6 cellular contexts compared by ENCODE assay signal in genomic region chr19:35775046-35775297, GRCh38. TPM values are rescaled to one million over a fixed set of nuclear protein-coding genes. Genes with fewer than 3 reads are reported as not detected.
A peak's percentile ranks its signal among the peaks of the same experiment; 100 is the strongest.
DNase-seq lines count a peak whose midpoint lies in the region; ATAC-seq, FAIRE-seq and TF ChIP-seq lines count a peak whose summit lies in the region.

No MANE protein-coding gene starts in this region.

- H3K27me3 ChIP-seq in BLaER1 (no peaks in the 10 kb centered on the region), HepG2 (ENCODE audit: control insufficient read depth in 1 of 2, insufficient read depth in 2 of 2, low read length in 2 of 2) (no peaks in the 10 kb centered on the region)

- peak overlapping the region; percentile 77 for H3K4me2 ChIP-seq in BLaER1
- peak overlapping the region; percentile 89 for H3K4me2 ChIP-seq in HepG2 (ENCODE audit: low read depth, low read length)

- peaks cover 29% of the 10 kb centered on the region for H4K20me1 ChIP-seq in BLaER1
- no peaks in the 10 kb centered on the region for H4K20me1 ChIP-seq in HepG2 (ENCODE audit: insufficient read depth, low read length)

- POLR2A ChIA-PET in HepG2 (lab: Yijun Ruan, JAX), result no interaction called here

- no peak for TF ChIP-seq CTCF in VCaP (conservative IDR thresholded peaks at IDR 0.05)
- no peak for TF ChIP-seq CTCF in HepG2 (CRISPR knock-in tag; IDR thresholded peaks at IDR 0.05)

- DNase-seq in HepG2 (ENCODE audit: low spot score), result no peak
- DNase-seq in A172 (ENCODE audit: low spot score), result no peak
- DNase-seq in iPS-NIHi11 (ENCODE audit: low spot score), result no peak

- in situ Hi-C loops in HepG2 (cut with HindIII; ENCODE audit: extremely low pct_ligation_motif_present, low pct_unique_long_range_greater_than_20kb), result no loop called here

- peak; percentile 36 for ATAC-seq in HepG2
- no peak for ATAC-seq in GM21529 (IDR thresholded peaks at IDR 0.05; ENCODE audit: unreplicated experiment)

- no peak for TF ChIP-seq POLR2A in HepG2 (IDR thresholded peaks at IDR 0.05; ENCODE audit: insufficient read depth in 1 of 2, low read depth in 2 of 2, low read length in 2 of 2)

- 6% methylated on average over 9 of the region's 9 CpGs for WGBS in HepG2 (ENCODE audit: low lambda C conversion rate)

- no peak for TF ChIP-seq EP300 in HepG2 (IDR thresholded peaks at IDR 0.05; ENCODE audit: low read depth in 2 of 2, low read length in 2 of 2)
- TF ChIP-seq EP300 in HepG2 (CRISPR knock-in tag; IDR thresholded peaks at IDR 0.05; ENCODE audit: borderline replicate concordance), result no peak

- peaks cover 27% of the 10 kb centered on the region for H3K36me3 ChIP-seq in BLaER1
- no peaks in the 10 kb centered on the region; a peak in 1 of 5 replicates for H3K36me3 ChIP-seq in HepG2 (replicated peaks in 1 of 2; ENCODE audit: control insufficient read depth in 1 of 2, insufficient read depth in 2 of 2, low read length in 2 of 2)

- no peaks in the 10 kb centered on the region for H3K9me3 ChIP-seq in BLaER1
- no peaks in the 10 kb centered on the region for H3K9me3 ChIP-seq in HepG2 (ENCODE audit: low read length)

- H3K9ac ChIP-seq in BLaER1, result no peak overlapping the region
- peak overlapping the region; percentile 14; the same call in 1 of the 2 replicates for H3K9ac ChIP-seq in HepG2 (ENCODE audit: insufficient read depth, low read depth, low read length)

- peak overlapping the region; percentile 75 for H3K4me3 ChIP-seq in BLaER1
- H3K4me3 ChIP-seq in HepG2 (replicated peaks in 1 of 3; ENCODE audit: insufficient read depth in 1 of 3, low read depth in 2 of 3, low read length in 3 of 3), result peak overlapping the region; percentile 33 to 75 (median 62)

- H3K79me2 ChIP-seq in HepG2 (ENCODE audit: insufficient read depth, low read length), result no peaks in the 10 kb centered on the region

- intact Hi-C loops in HepG2 (cut with micrococcal nuclease; ENCODE audit: unreplicated experiment), result loop anchor here (5.0 kb wide), 1 partner anchor 37 kb away; the partner anchor contains the start of gene PRODH2

- no peak for TF ChIP-seq RAD21 in HepG2 (CRISPR knock-in tag; IDR thresholded peaks at IDR 0.05)

- H3K4me1 ChIP-seq in BLaER1 (peaks cover 25% of the 10 kb centered on the region), HepG2 (ENCODE audit: insufficient read depth, low read length) (peaks cover 43% of the 10 kb centered on the region)

- H3K27ac ChIP-seq in BLaER1, result no peak overlapping the region
- H3K27ac ChIP-seq in VCaP, result peak overlapping the region; percentile 66; the same call in 1 of the 2 replicates
- no peak overlapping the region for H3K27ac ChIP-seq in HepG2 (ENCODE audit: extremely low read length, insufficient read depth, low read length)

- peak overlapping the region; percentile 42 for H2AFZ ChIP-seq in HepG2 (ENCODE audit: low read length)

- CTCF ChIA-PET in HepG2 (lab: Yijun Ruan, JAX; ENCODE audit: low intra/inter-chr PET ratio, low total read pairs), result no interaction called here

- FAIRE-seq in HepG2 (lab: Jason Lieb, UNC), result no peak

- no TSS peak for BruUV-seq in HepG2 (replicated peaks; lab: Mats Ljungman, UMichigan)

RNA-seq across cellular contexts. Expression of gene ARHGAP33, which starts 0.4 kb away (rescaled TPM):
- 0.83 and 1.3 TPM in 2 replicates for total RNA-seq in HepG2 (2016; rRNA removed; fragmentation: Illumina TruSeq; extraction: Trizol)
- total RNA-seq in HepG2 (2016; cell fraction: cytosol; rRNA removed; fragmentation: Illumina TruSeq; extraction: Trizol; ENCODE audit: low read depth), result 0.10 and 0.26 TPM in 2 replicates
- 0.42 and 1.9 TPM in 2 replicates for total RNA-seq in HepG2 (2016; cell fraction: insoluble cytoplasmic fraction; rRNA removed; fragmentation: Illumina TruSeq; extraction: Trizol)
- 0.93 and 1.1 TPM in 2 replicates for total RNA-seq in HepG2 (2016; cell fraction: membrane; rRNA removed; fragmentation: Illumina TruSeq; extraction: Trizol)
- 6.3 and 7.2 TPM in 2 replicates for total RNA-seq in HepG2 (2016; cell fraction: nucleus; rRNA removed; fragmentation: Illumina TruSeq; extraction: Trizol)
- polyA plus RNA-seq in HepG2 (2011; rRNA removed), result 2.7 and 4.1 TPM in 2 replicates
- polyA plus RNA-seq in HepG2 (2011; cell fraction: cytosol; rRNA removed), result 0.65 and 1.0 TPM in 2 replicates
- polyA plus RNA-seq in HepG2 (2011; cell fraction: nucleus; rRNA removed), result 63.2 and 100 TPM in 2 replicates
- polyA plus RNA-seq in HepG2 (2012), result 4.6 and 10.5 TPM in 2 replicates
- polyA plus RNA-seq in HepG2 (2016; cell fraction: cytosol; fragmentation: Illumina TruSeq; extraction: Trizol; ENCODE audit: low read depth), result 0.27 and 0.71 TPM in 2 replicates
- polyA plus RNA-seq in HepG2 (2016; cell fraction: insoluble cytoplasmic fraction; fragmentation: Illumina TruSeq; extraction: Trizol; ENCODE audit: low read depth), result 1.5 and 1.8 TPM in 2 replicates
- polyA plus RNA-seq in HepG2 (2016; cell fraction: membrane; fragmentation: Illumina TruSeq; extraction: Trizol; ENCODE audit: low read depth), result 0.72 and 1.1 TPM in 2 replicates
- 16.8 and 20.7 TPM in 2 replicates for polyA plus RNA-seq in HepG2 (2016; cell fraction: nucleus; fragmentation: Illumina TruSeq; extraction: Trizol; ENCODE audit: insufficient read depth, low read depth)
- 5.6 and 6.2 TPM in 2 replicates for polyA minus RNA-seq in HepG2 (2011; rRNA and poly(A)+ RNA removed; ENCODE audit: low replicate concordance)
- 0.69 and 1.5 TPM in 2 replicates for polyA minus RNA-seq in HepG2 (2011; cell fraction: cytosol; rRNA and poly(A)+ RNA removed)
- 7.0 and 11.5 TPM in 2 replicates for polyA minus RNA-seq in HepG2 (2011; cell fraction: nucleus; rRNA and poly(A)+ RNA removed)
- total RNA-seq in A172 (2014; rRNA removed; shearing (Covaris generic)), result 2.8 and 7.8 TPM in 2 replicates

RNA-seq across cellular contexts. Expression of gene PROSER3, which starts 17.0 kb away (rescaled TPM):
- 4.5 and 5.7 TPM in 2 replicates for total RNA-seq in HepG2 (2016; rRNA removed; fragmentation: Illumina TruSeq; extraction: Trizol)
- 8.4 and 9.4 TPM in 2 replicates for total RNA-seq in HepG2 (2016; cell fraction: cytosol; rRNA removed; fragmentation: Illumina TruSeq; extraction: Trizol; ENCODE audit: low read depth)
- total RNA-seq in HepG2 (2016; cell fraction: insoluble cytoplasmic fraction; rRNA removed; fragmentation: Illumina TruSeq; extraction: Trizol), result 2.8 and 4.2 TPM in 2 replicates
- 5.5 and 6.0 TPM in 2 replicates for total RNA-seq in HepG2 (2016; cell fraction: membrane; rRNA removed; fragmentation: Illumina TruSeq; extraction: Trizol)
- 6.6 and 8.4 TPM in 2 replicates for total RNA-seq in HepG2 (2016; cell fraction: nucleus; rRNA removed; fragmentation: Illumina TruSeq; extraction: Trizol)
- 5.1 and 6.2 TPM in 2 replicates for polyA plus RNA-seq in HepG2 (2011; rRNA removed)
- polyA plus RNA-seq in HepG2 (2011; cell fraction: cytosol; rRNA removed), result 2.4 and 2.9 TPM in 2 replicates
- 18.4 and 27.0 TPM in 2 replicates for polyA plus RNA-seq in HepG2 (2011; cell fraction: nucleus; rRNA removed)
- polyA plus RNA-seq in HepG2 (2012), result 2.9 and 5.0 TPM in 2 replicates
- polyA plus RNA-seq in HepG2 (2016; cell fraction: cytosol; fragmentation: Illumina TruSeq; extraction: Trizol; ENCODE audit: low read depth), result 0.45 and 0.49 TPM in 2 replicates
- 4.1 and 6.3 TPM in 2 replicates for polyA plus RNA-seq in HepG2 (2016; cell fraction: insoluble cytoplasmic fraction; fragmentation: Illumina TruSeq; extraction: Trizol; ENCODE audit: low read depth)
- polyA plus RNA-seq in HepG2 (2016; cell fraction: membrane; fragmentation: Illumina TruSeq; extraction: Trizol; ENCODE audit: low read depth), result 1.7 and 2.6 TPM in 2 replicates
- 17.5 and 26.7 TPM in 2 replicates for polyA plus RNA-seq in HepG2 (2016; cell fraction: nucleus; fragmentation: Illumina TruSeq; extraction: Trizol; ENCODE audit: insufficient read depth, low read depth)
- polyA minus RNA-seq in HepG2 (2011; rRNA and poly(A)+ RNA removed; ENCODE audit: low replicate concordance), result 15.2 and 33.7 TPM in 2 replicates
- polyA minus RNA-seq in HepG2 (2011; cell fraction: cytosol; rRNA and poly(A)+ RNA removed), result 4.2 and 8.4 TPM in 2 replicates
- polyA minus RNA-seq in HepG2 (2011; cell fraction: nucleus; rRNA and poly(A)+ RNA removed), result 6.1 and 9.4 TPM in 2 replicates
- total RNA-seq in A172 (2014; rRNA removed; shearing (Covaris generic)), result 5.7 and 7.0 TPM in 2 replicates

RNA-seq across cellular contexts. Expression of gene HSPB6, which starts 18.1 kb away (rescaled TPM):
- not detected in 2 replicates for total RNA-seq in HepG2 (2016; rRNA removed; fragmentation: Illumina TruSeq; extraction: Trizol)
- total RNA-seq in HepG2 (2016; cell fraction: cytosol; rRNA removed; fragmentation: Illumina TruSeq; extraction: Trizol; ENCODE audit: low read depth), result not detected in 2 replicates
- 0.06 TPM in 1 of 2 replicates, not detected in the other for total RNA-seq in HepG2 (2016; cell fraction: insoluble cytoplasmic fraction; rRNA removed; fragmentation: Illumina TruSeq; extraction: Trizol)
- not detected in 2 replicates for total RNA-seq in HepG2 (2016; cell fraction: membrane; rRNA removed; fragmentation: Illumina TruSeq; extraction: Trizol)
- not detected in 2 replicates for total RNA-seq in HepG2 (2016; cell fraction: nucleus; rRNA removed; fragmentation: Illumina TruSeq; extraction: Trizol)
- 0.08 and 0.18 TPM in 2 replicates for polyA plus RNA-seq in HepG2 (2011; rRNA removed)
- polyA plus RNA-seq in HepG2 (2011; cell fraction: cytosol; rRNA removed), result 0.04 and 0.08 TPM in 2 replicates
- 0.32 and 0.47 TPM in 2 replicates for polyA plus RNA-seq in HepG2 (2011; cell fraction: nucleus; rRNA removed)
- polyA plus RNA-seq in HepG2 (2012), result 0.28 and 0.45 TPM in 2 replicates
- 0.11 and 0.14 TPM in 2 replicates for polyA plus RNA-seq in HepG2 (2016; cell fraction: cytosol; fragmentation: Illumina TruSeq; extraction: Trizol; ENCODE audit: low read depth)
- polyA plus RNA-seq in HepG2 (2016; cell fraction: insoluble cytoplasmic fraction; fragmentation: Illumina TruSeq; extraction: Trizol; ENCODE audit: low read depth), result 0.26 and 0.27 TPM in 2 replicates
- 0.19 and 0.41 TPM in 2 replicates for polyA plus RNA-seq in HepG2 (2016; cell fraction: membrane; fragmentation: Illumina TruSeq; extraction: Trizol; ENCODE audit: low read depth)
- polyA plus RNA-seq in HepG2 (2016; cell fraction: nucleus; fragmentation: Illumina TruSeq; extraction: Trizol; ENCODE audit: insufficient read depth, low read depth), result 0.32 and 0.79 TPM in 2 replicates
- 0.48 and 0.77 TPM in 2 replicates for polyA minus RNA-seq in HepG2 (2011; rRNA and poly(A)+ RNA removed; ENCODE audit: low replicate concordance)
- not detected in 2 replicates for polyA minus RNA-seq in HepG2 (2011; cell fraction: cytosol; rRNA and poly(A)+ RNA removed)
- polyA minus RNA-seq in HepG2 (2011; cell fraction: nucleus; rRNA and poly(A)+ RNA removed), result 0.25 TPM in 1 of 2 replicates, not detected in the other
- total RNA-seq in A172 (2014; rRNA removed; shearing (Covaris generic)), result 0.07 and 0.72 TPM in 2 replicates

RNA-seq across cellular contexts. Expression of gene LIN37, which starts 26.6 kb away (rescaled TPM):
- total RNA-seq in HepG2 (2016; rRNA removed; fragmentation: Illumina TruSeq; extraction: Trizol), result 3.5 and 6.3 TPM in 2 replicates
- total RNA-seq in HepG2 (2016; cell fraction: cytosol; rRNA removed; fragmentation: Illumina TruSeq; extraction: Trizol; ENCODE audit: low read depth), result 8.4 and 12.8 TPM in 2 replicates
- total RNA-seq in HepG2 (2016; cell fraction: insoluble cytoplasmic fraction; rRNA removed; fragmentation: Illumina TruSeq; extraction: Trizol), result 4.5 and 7.1 TPM in 2 replicates
- 4.8 and 6.4 TPM in 2 replicates for total RNA-seq in HepG2 (2016; cell fraction: membrane; rRNA removed; fragmentation: Illumina TruSeq; extraction: Trizol)
- 10.4 and 11.7 TPM in 2 replicates for total RNA-seq in HepG2 (2016; cell fraction: nucleus; rRNA removed; fragmentation: Illumina TruSeq; extraction: Trizol)
- 8.7 and 8.9 TPM in 2 replicates for polyA plus RNA-seq in HepG2 (2011; rRNA removed)
- 6.2 and 9.3 TPM in 2 replicates for polyA plus RNA-seq in HepG2 (2011; cell fraction: cytosol; rRNA removed)
- 53.4 and 56.4 TPM in 2 replicates for polyA plus RNA-seq in HepG2 (2011; cell fraction: nucleus; rRNA removed)
- 7.0 and 8.2 TPM in 2 replicates for polyA plus RNA-seq in HepG2 (2012)
- 5.5 and 6.3 TPM in 2 replicates for polyA plus RNA-seq in HepG2 (2016; cell fraction: cytosol; fragmentation: Illumina TruSeq; extraction: Trizol; ENCODE audit: low read depth)
- 3.9 and 5.2 TPM in 2 replicates for polyA plus RNA-seq in HepG2 (2016; cell fraction: insoluble cytoplasmic fraction; fragmentation: Illumina TruSeq; extraction: Trizol; ENCODE audit: low read depth)
- polyA plus RNA-seq in HepG2 (2016; cell fraction: membrane; fragmentation: Illumina TruSeq; extraction: Trizol; ENCODE audit: low read depth), result 3.8 and 4.3 TPM in 2 replicates
- 28.1 and 34.8 TPM in 2 replicates for polyA plus RNA-seq in HepG2 (2016; cell fraction: nucleus; fragmentation: Illumina TruSeq; extraction: Trizol; ENCODE audit: insufficient read depth, low read depth)
- 4.0 and 8.3 TPM in 2 replicates for polyA minus RNA-seq in HepG2 (2011; rRNA and poly(A)+ RNA removed; ENCODE audit: low replicate concordance)
- polyA minus RNA-seq in HepG2 (2011; cell fraction: cytosol; rRNA and poly(A)+ RNA removed), result 3.4 and 3.9 TPM in 2 replicates
- 16.9 and 22.6 TPM in 2 replicates for polyA minus RNA-seq in HepG2 (2011; cell fraction: nucleus; rRNA and poly(A)+ RNA removed)
- 13.8 and 16.4 TPM in 2 replicates for total RNA-seq in A172 (2014; rRNA removed; shearing (Covaris generic))

RNA-seq across cellular contexts. Expression of gene PSENEN, which starts 29.5 kb away (rescaled TPM):
- total RNA-seq in HepG2 (2016; rRNA removed; fragmentation: Illumina TruSeq; extraction: Trizol), result 20.0 and 34.2 TPM in 2 replicates
- 8.3 and 8.7 TPM in 2 replicates for total RNA-seq in HepG2 (2016; cell fraction: cytosol; rRNA removed; fragmentation: Illumina TruSeq; extraction: Trizol; ENCODE audit: low read depth)
- total RNA-seq in HepG2 (2016; cell fraction: insoluble cytoplasmic fraction; rRNA removed; fragmentation: Illumina TruSeq; extraction: Trizol), result 22.6 and 36.6 TPM in 2 replicates
- total RNA-seq in HepG2 (2016; cell fraction: membrane; rRNA removed; fragmentation: Illumina TruSeq; extraction: Trizol), result 9.0 and 11.8 TPM in 2 replicates
- total RNA-seq in HepG2 (2016; cell fraction: nucleus; rRNA removed; fragmentation: Illumina TruSeq; extraction: Trizol), result 25.9 and 30.1 TPM in 2 replicates
- polyA plus RNA-seq in HepG2 (2011; rRNA removed), result 16.9 and 22.6 TPM in 2 replicates
- 13.2 and 17.3 TPM in 2 replicates for polyA plus RNA-seq in HepG2 (2011; cell fraction: cytosol; rRNA removed)
- 9.9 and 11.5 TPM in 2 replicates for polyA plus RNA-seq in HepG2 (2011; cell fraction: nucleus; rRNA removed)
- polyA plus RNA-seq in HepG2 (2012), result 16.1 and 18.5 TPM in 2 replicates
- polyA plus RNA-seq in HepG2 (2016; cell fraction: cytosol; fragmentation: Illumina TruSeq; extraction: Trizol; ENCODE audit: low read depth), result 12.4 and 17.6 TPM in 2 replicates
- polyA plus RNA-seq in HepG2 (2016; cell fraction: insoluble cytoplasmic fraction; fragmentation: Illumina TruSeq; extraction: Trizol; ENCODE audit: low read depth), result 30.0 and 36.1 TPM in 2 replicates
- 12.5 and 13.2 TPM in 2 replicates for polyA plus RNA-seq in HepG2 (2016; cell fraction: membrane; fragmentation: Illumina TruSeq; extraction: Trizol; ENCODE audit: low read depth)
- 55.1 and 70.2 TPM in 2 replicates for polyA plus RNA-seq in HepG2 (2016; cell fraction: nucleus; fragmentation: Illumina TruSeq; extraction: Trizol; ENCODE audit: insufficient read depth, low read depth)
- 24.1 and 61.3 TPM in 2 replicates for polyA minus RNA-seq in HepG2 (2011; rRNA and poly(A)+ RNA removed; ENCODE audit: low replicate concordance)
- 4.3 and 4.7 TPM in 2 replicates for polyA minus RNA-seq in HepG2 (2011; cell fraction: cytosol; rRNA and poly(A)+ RNA removed)
- polyA minus RNA-seq in HepG2 (2011; cell fraction: nucleus; rRNA and poly(A)+ RNA removed), result 3.0 and 7.3 TPM in 2 replicates
- 37.1 and 40.9 TPM in 2 replicates for total RNA-seq in A172 (2014; rRNA removed; shearing (Covaris generic))
